In genomic region chr6:157860505-157860991, GRCh38 we compare ENCODE assay signal across 11 cellular contexts. TPM values are rescaled to one million over a fixed set of nuclear protein-coding genes. Genes with fewer than 3 reads are reported as not detected.
A peak's percentile ranks its signal among the peaks of the same experiment; 100 is the strongest.
DNase-seq lines count a peak whose midpoint lies in the region; ATAC-seq and TF ChIP-seq lines count a peak whose summit lies in the region.
"Had no signal": no experiment of that assay in that cellular context is flagged by ENCODE, and none has a peak within 500 bp of the region (broad histone marks: within the 10 kb centered on the region; RNA-seq: fewer than 3 reads in every experiment).

No MANE protein-coding gene starts in this region.

- no peaks in the 10 kb centered on the region for H3K9me3 Mint-ChIP-seq in activated naive CD8-positive, alpha-beta T cell treated with anti-CD3 and anti-CD28 coated beads, Interleukin-2, amount 10 ng/mL, durations not matched to agents 7 days and 5 days
- peaks cover 0 to 3% (median 0%) of the 10 kb centered on the region in 11 donors for H3K9me3 Mint-ChIP-seq in naive thymus-derived CD4-positive, alpha-beta T cell

- peaks cover 5 to 28% of the 10 kb centered on the region in 2 donors for H3K4me1 ChIP-seq in naive thymus-derived CD4-positive, alpha-beta T cell (ENCODE audit: control insufficient read depth in 2 of 2, insufficient read depth in 2 of 2, low read length in 2 of 2)

- no peaks in the 10 kb centered on the region for H3K36me3 ChIP-seq in naive thymus-derived CD4-positive, alpha-beta T cell (ENCODE audit: control insufficient read depth in 2 of 3, insufficient read depth in 3 of 3, low read length in 3 of 3)
- H3K36me3 ChIP-seq: ovary had no signal

- DNase-seq in NCI-H2029 treated with DMSO at 0.1 percent for 48 hours (lab: John Stamatoyannopoulos, UW) (peak; percentile 21), NCI-H2029 (lab: John Stamatoyannopoulos, UW) (no peak), NCI-H69 (lab: John Stamatoyannopoulos, UW) (peak; percentile 61), GM10248 (ENCODE audit: extremely low spot score) (no peak)
- no peak for DNase-seq in activated naive CD8-positive, alpha-beta T cell treated with anti-CD3 and anti-CD28 coated beads, Interleukin-2, amount 10 ng/mL, durations not matched to agents 7 days and 5 days
- DNase-seq in naive thymus-derived CD4-positive, alpha-beta T cell = peak in 7 of 9 donors; percentile 55 to 85 (median 72)
- DNase-seq: islet precursor cell, NCI-H187, ovary had no signal

- peak overlapping the region; percentile 15 for H3K4me3 Mint-ChIP-seq in activated naive CD8-positive, alpha-beta T cell treated with anti-CD3 and anti-CD28 coated beads, Interleukin-2, amount 10 ng/mL, durations not matched to agents 7 days and 5 days
- peak overlapping the region in 9 of 10 donors; percentile 24 to 83 (median 62) for H3K4me3 Mint-ChIP-seq in naive thymus-derived CD4-positive, alpha-beta T cell

- POLR2A ChIA-PET in activated naive CD8-positive, alpha-beta T cell treated with anti-CD3 and anti-CD28 coated beads, Interleukin-2, amount 10 ng/mL, durations not matched to agents 7 days and 5 days (lab: Charles Lee) = no interaction called here
- POLR2A ChIA-PET in naive thymus-derived CD4-positive, alpha-beta T cell (lab: Charles Lee) = interaction anchor here (0.7 to 1.2 kb wide), 2 partner anchors 25 to 31 kb away, joined by 3 read pairs; no protein-coding TSS in a partner anchor
- POLR2A ChIA-PET in GM10248 (lab: Yijun Ruan, JAX) = no interaction called here

- no peak overlapping the region for H3K4me3 ChIP-seq in naive thymus-derived CD4-positive, alpha-beta T cell (ENCODE audit: low read length)
- H3K4me3 ChIP-seq: ovary had no signal

- peaks cover 0 to 4% of the 10 kb centered on the region in 2 donors for H3K27me3 ChIP-seq in naive thymus-derived CD4-positive, alpha-beta T cell (ENCODE audit: control insufficient read depth in 2 of 2, insufficient read depth in 2 of 2, low read length in 2 of 2)
- H3K27me3 ChIP-seq: ovary had no signal

- peak; percentile 88 for ATAC-seq in activated naive CD8-positive, alpha-beta T cell treated with anti-CD3 and anti-CD28 coated beads, Interleukin-2, amount 10 ng/mL, durations not matched to agents 7 days and 5 days (ENCODE audit: low read depth)
- ATAC-seq in naive thymus-derived CD4-positive, alpha-beta T cell = peak; percentile 92
- ATAC-seq in HG02798 (IDR thresholded peaks at IDR 0.05; ENCODE audit: poor library complexity, unreplicated experiment) (no peak), GM19452 (IDR thresholded peaks at IDR 0.05; ENCODE audit: unreplicated experiment) (no peak)

- intact Hi-C loops in naive thymus-derived CD4-positive, alpha-beta T cell (cut with micrococcal nuclease) = loop anchor here (1.0 to 2.0 kb wide), 2 partner anchors 18 to 96 kb away; no protein-coding TSS in a partner anchor

- CTCF ChIA-PET in naive thymus-derived CD4-positive, alpha-beta T cell (lab: Charles Lee) = no interaction called here
- CTCF ChIA-PET in GM10248 (lab: Yijun Ruan, JAX) = interaction anchor here (1.9 to 4.5 kb wide), 2 partner anchors 13 kb away, joined by 4 to 25 read pairs; no protein-coding TSS in a partner anchor

- H3K27ac Mint-ChIP-seq in activated naive CD8-positive, alpha-beta T cell treated with anti-CD3 and anti-CD28 coated beads, Interleukin-2, amount 10 ng/mL, durations not matched to agents 7 days and 5 days = peak overlapping the region; percentile 11
- H3K27ac Mint-ChIP-seq in naive thymus-derived CD4-positive, alpha-beta T cell = peak overlapping the region in 8 of 9 donors; percentile 9 to 74 (median 66)

- H3K36me3 Mint-ChIP-seq in activated naive CD8-positive, alpha-beta T cell treated with anti-CD3 and anti-CD28 coated beads, Interleukin-2, amount 10 ng/mL, durations not matched to agents 7 days and 5 days = peaks cover 19% of the 10 kb centered on the region
- peaks cover 0 to 9% (median 8%) of the 10 kb centered on the region in 5 donors for H3K36me3 Mint-ChIP-seq in naive thymus-derived CD4-positive, alpha-beta T cell

- no peak overlapping the region for H3K27ac ChIP-seq in naive thymus-derived CD4-positive, alpha-beta T cell (ENCODE audit: low read depth, low read length)
- H3K27ac ChIP-seq: ovary had no signal

- H3K9me3 ChIP-seq in naive thymus-derived CD4-positive, alpha-beta T cell (ENCODE audit: control insufficient read depth in 2 of 3, low read length in 3 of 3) = no peaks in the 10 kb centered on the region
- H3K9me3 ChIP-seq: ovary had no signal

- TF ChIP-seq CTCF in GM10248 (IDR thresholded peaks at IDR 0.05; ENCODE audit: control extremely low read depth, extremely low read depth, low read depth, missing control alignments) = no peak

- H3K4me1 Mint-ChIP-seq in activated naive CD8-positive, alpha-beta T cell treated with anti-CD3 and anti-CD28 coated beads, Interleukin-2, amount 10 ng/mL, durations not matched to agents 7 days and 5 days = peaks cover 25% of the 10 kb centered on the region
- H3K4me1 Mint-ChIP-seq in naive thymus-derived CD4-positive, alpha-beta T cell = peaks cover 21 to 95% (median 77%) of the 10 kb centered on the region in 7 donors

- H3K27me3 Mint-ChIP-seq in activated naive CD8-positive, alpha-beta T cell treated with anti-CD3 and anti-CD28 coated beads, Interleukin-2, amount 10 ng/mL, durations not matched to agents 7 days and 5 days = peaks cover 50% of the 10 kb centered on the region
- H3K27me3 Mint-ChIP-seq in naive thymus-derived CD4-positive, alpha-beta T cell = peaks cover 0 to 45% (median 0%) of the 10 kb centered on the region in 5 donors

RNA-seq across cellular contexts. Expression of gene SNX9, which starts 37.5 kb away (rescaled TPM):
- total RNA-seq in activated naive CD8-positive, alpha-beta T cell treated with anti-CD3 and anti-CD28 coated beads, Interleukin-2, amount 10 ng/mL, durations not matched to agents 7 days and 5 days = 10 to 100 TPM; 14.8 to 15.2 TPM
- 10 to 100 TPM; 13.4 to 39.2 (median 36.4) TPM for total RNA-seq in naive thymus-derived CD4-positive, alpha-beta T cell
- 10 to 100 TPM; 23.8 to 51.5 TPM for polyA plus RNA-seq in naive thymus-derived CD4-positive, alpha-beta T cell

Comparison
In these comparisons a context has a peak if more than half of its experiments do, and no peak if none do; other contexts are left out.
1. DNase-seq: peak in NCI-H2029 treated with DMSO at 0.1 percent for 48 hours (single experiment), NCI-H69 (single experiment) and naive thymus-derived CD4-positive, alpha-beta T cell (7 of 9); none in NCI-H2029 (single experiment), activated naive CD8-positive, alpha-beta T cell treated with anti-CD3 and anti-CD28 coated beads, Interleukin-2, amount 10 ng/mL, durations not matched to agents 7 days and 5 days (single experiment) and GM10248 (single experiment).
2. ATAC-seq: peak in activated naive CD8-positive, alpha-beta T cell treated with anti-CD3 and anti-CD28 coated beads, Interleukin-2, amount 10 ng/mL, durations not matched to agents 7 days and 5 days (single experiment) and naive thymus-derived CD4-positive, alpha-beta T cell (single experiment); none in HG02798 (single experiment) and GM19452 (single experiment).